Comparison of ENCODE assay signal across 8 cellular contexts in the genomic region with DNA sequence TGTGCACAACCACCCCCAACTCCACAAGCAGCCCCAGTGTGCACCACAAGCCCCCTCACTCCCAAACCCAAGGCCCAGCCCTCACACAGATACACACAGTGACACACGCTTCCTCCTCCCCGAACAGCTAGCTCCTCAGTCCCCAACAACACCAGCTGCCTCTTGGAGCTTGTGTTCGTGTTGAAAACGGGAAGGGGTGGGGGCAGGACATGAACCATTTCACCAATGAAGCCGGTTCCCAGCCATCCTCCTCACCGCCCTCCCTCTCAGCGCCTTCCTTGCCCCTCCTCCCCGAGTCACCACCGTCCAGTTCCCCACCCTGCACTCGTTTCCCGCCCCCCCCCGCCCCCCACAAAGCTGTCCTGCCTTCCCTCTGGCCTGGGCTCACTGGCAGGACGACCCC. TPM values are rescaled to one million over a fixed set of nuclear protein-coding genes. Genes with fewer than 3 reads are reported as not detected.
DNase-seq lines count a peak whose midpoint lies in the region; ATAC-seq and TF ChIP-seq lines count a peak whose summit lies in the region.

No MANE protein-coding gene starts in this region.

- peak overlapping the region; percentile 79 for H3K4me3 Mint-ChIP-seq in activated CD4-positive, alpha-beta T cell treated with anti-CD3 and anti-CD28 coated beads, Interleukin-2, amount 10 ng/mL, durations not matched to agents 24 days and 14 days
- H3K4me3 Mint-ChIP-seq in activated naive CD8-positive, alpha-beta T cell, result peak overlapping the region; percentile 63

- intact Hi-C loops in activated CD4-positive, alpha-beta T cell treated with anti-CD3 and anti-CD28 coated beads, Interleukin-2, amount 10 ng/mL, durations not matched to agents 24 days and 14 days (cut with micrococcal nuclease), result no loop called here

- no peaks in the 10 kb centered on the region for H3K9me3 ChIP-seq in cardiac muscle cell (ENCODE audit: low read depth)
- no peaks in the 10 kb centered on the region for H3K9me3 ChIP-seq in osteoblast (ENCODE audit: low read depth, low read length)

- peaks cover 23% of the 10 kb centered on the region for H3K4me1 Mint-ChIP-seq in activated CD4-positive, alpha-beta T cell treated with anti-CD3 and anti-CD28 coated beads, Interleukin-2, amount 10 ng/mL, durations not matched to agents 24 days and 14 days
- peaks cover 13% of the 10 kb centered on the region for H3K4me1 Mint-ChIP-seq in activated naive CD8-positive, alpha-beta T cell (ENCODE audit: low read depth)

- H3K27ac Mint-ChIP-seq in activated CD4-positive, alpha-beta T cell treated with anti-CD3 and anti-CD28 coated beads, Interleukin-2, amount 10 ng/mL, durations not matched to agents 24 days and 14 days, result peak overlapping the region; percentile 78
- no peak overlapping the region for H3K27ac Mint-ChIP-seq in activated naive CD8-positive, alpha-beta T cell

- no peaks in the 10 kb centered on the region for H3K27me3 ChIP-seq in cardiac muscle cell
- H3K27me3 ChIP-seq in osteoblast (ENCODE audit: insufficient read depth, low read length), result peaks cover 9% of the 10 kb centered on the region

- peak overlapping the region; percentile 70 for H3K27ac ChIP-seq in cardiac muscle cell
- H3K27ac ChIP-seq in osteoblast (ENCODE audit: low read depth, low read length), result no peak overlapping the region

- H3K27me3 Mint-ChIP-seq in activated CD4-positive, alpha-beta T cell treated with anti-CD3 and anti-CD28 coated beads, Interleukin-2, amount 10 ng/mL, durations not matched to agents 24 days and 14 days, result peaks cover 29% of the 10 kb centered on the region
- peaks cover 20% of the 10 kb centered on the region for H3K27me3 Mint-ChIP-seq in activated naive CD8-positive, alpha-beta T cell

- H3K4me3 ChIP-seq in cardiac muscle cell (peak overlapping the region; percentile 47), osteoblast (ENCODE audit: insufficient read depth, low read length) (peak overlapping the region; percentile 65)

- H4K20me1 ChIP-seq in osteoblast (ENCODE audit: insufficient read depth, low read length), result peaks cover 9% of the 10 kb centered on the region

- no peaks in the 10 kb centered on the region for H3K79me2 ChIP-seq in osteoblast (ENCODE audit: insufficient read depth, low read length)

- peak overlapping the region; percentile 73 for H3K4me2 ChIP-seq in osteoblast (ENCODE audit: insufficient read depth, low read length)

- no peaks in the 10 kb centered on the region for H3K36me3 ChIP-seq in cardiac muscle cell
- no peaks in the 10 kb centered on the region for H3K36me3 ChIP-seq in osteoblast (ENCODE audit: insufficient read depth, low read length)

- no peak for ATAC-seq in HG02678 (IDR thresholded peaks at IDR 0.05; ENCODE audit: unreplicated experiment)

- peaks cover 27% of the 10 kb centered on the region for H3K4me1 ChIP-seq in cardiac muscle cell (ENCODE audit: low read depth)
- peaks cover 10% of the 10 kb centered on the region for H3K4me1 ChIP-seq in osteoblast (ENCODE audit: insufficient read depth, low read length)

- peaks cover 41% of the 10 kb centered on the region for H3K36me3 Mint-ChIP-seq in activated CD4-positive, alpha-beta T cell treated with anti-CD3 and anti-CD28 coated beads, Interleukin-2, amount 10 ng/mL, durations not matched to agents 24 days and 14 days (ENCODE audit: low read depth)
- no peaks in the 10 kb centered on the region for H3K36me3 Mint-ChIP-seq in activated naive CD8-positive, alpha-beta T cell

- TF ChIP-seq CTCF in cardiac muscle cell (IDR thresholded peaks at IDR 0.05; ENCODE audit: low read depth, low read length) (no peak), osteoblast (IDR thresholded peaks at IDR 0.05; ENCODE audit: extremely low read depth, low read depth, low read length) (no peak)

- no peaks in the 10 kb centered on the region for H3K9me3 Mint-ChIP-seq in activated CD4-positive, alpha-beta T cell treated with anti-CD3 and anti-CD28 coated beads, Interleukin-2, amount 10 ng/mL, durations not matched to agents 24 days and 14 days
- no peaks in the 10 kb centered on the region for H3K9me3 Mint-ChIP-seq in activated naive CD8-positive, alpha-beta T cell (ENCODE audit: low read depth)

- no peak overlapping the region for H2AFZ ChIP-seq in osteoblast (ENCODE audit: low read length)

- peak; percentile 78 for DNase-seq in activated CD4-positive, alpha-beta T cell treated with anti-CD3 and anti-CD28 coated beads, Interleukin-2, amount 10 ng/mL, durations not matched to agents 24 days and 14 days
- DNase-seq in activated CD4-positive, alpha-beta T cell treated with anti-CD3 and anti-CD28 coated beads, Interleukin-2, amount 50 U/mL, for 4 hours, result no peak
- DNase-seq in NCI-H2171 treated with DMSO at 0.1 percent for 48 hours (lab: John Stamatoyannopoulos, UW) (peak; percentile 100), cardiac muscle cell (ENCODE audit: low read depth in 1 of 2, low spot score in 1 of 2) (peak; percentile 86 to 89), osteoblast (ENCODE audit: insufficient read length, low spot score, missing footprints) (peak; percentile 96), GOT3 (lab: John Stamatoyannopoulos, UW) (no peak)

RNA-seq across cellular contexts. Expression of gene GPR162, which starts 0.3 kb away (rescaled TPM):
- 0.21 and 0.43 TPM in 2 replicates for total RNA-seq in activated CD4-positive, alpha-beta T cell treated with anti-CD3 and anti-CD28 coated beads, Interleukin-2, amount 10 ng/mL, durations not matched to agents 24 days and 14 days
- total RNA-seq in cardiac muscle cell, result 41.1 and 51.0 TPM in 2 replicates
- 29.2 and 38.6 TPM in 2 replicates for polyA plus RNA-seq in cardiac muscle cell
- total RNA-seq in osteoblast, result 1.4 and 5.0 TPM in 2 replicates

RNA-seq across cellular contexts. Expression of gene P3H3, which starts 6.9 kb away (rescaled TPM):
- total RNA-seq in activated CD4-positive, alpha-beta T cell treated with anti-CD3 and anti-CD28 coated beads, Interleukin-2, amount 10 ng/mL, durations not matched to agents 24 days and 14 days, result 4.1 and 4.7 TPM in 2 replicates
- total RNA-seq in cardiac muscle cell (11.6 and 19.7 TPM in 2 replicates), osteoblast (108 and 130 TPM in 2 replicates)
- 13.7 and 18.2 TPM in 2 replicates for polyA plus RNA-seq in cardiac muscle cell

RNA-seq across cellular contexts. Expression of gene GNB3, which starts 19.5 kb away (rescaled TPM):
- total RNA-seq in activated CD4-positive, alpha-beta T cell treated with anti-CD3 and anti-CD28 coated beads, Interleukin-2, amount 10 ng/mL, durations not matched to agents 24 days and 14 days, result 1.6 and 1.7 TPM in 2 replicates
- 3.0 and 5.2 TPM in 2 replicates for total RNA-seq in cardiac muscle cell
- polyA plus RNA-seq in cardiac muscle cell, result 1.7 and 2.1 TPM in 2 replicates
- total RNA-seq in osteoblast, result 1.4 and 2.7 TPM in 2 replicates

RNA-seq across cellular contexts. Expression of gene CDCA3, which starts 29.8 kb away (rescaled TPM):
- total RNA-seq in activated CD4-positive, alpha-beta T cell treated with anti-CD3 and anti-CD28 coated beads, Interleukin-2, amount 10 ng/mL, durations not matched to agents 24 days and 14 days, result 32.6 and 33.7 TPM in 2 replicates
- total RNA-seq in cardiac muscle cell (11.5 and 42.8 TPM in 2 replicates), osteoblast (4.0 and 5.0 TPM in 2 replicates)
- polyA plus RNA-seq in cardiac muscle cell, result 10.4 and 84.9 TPM in 2 replicates

RNA-seq across cellular contexts. Expression of gene USP5, which starts 30.7 kb away (rescaled TPM):
- 121 TPM in 2 replicates for total RNA-seq in activated CD4-positive, alpha-beta T cell treated with anti-CD3 and anti-CD28 coated beads, Interleukin-2, amount 10 ng/mL, durations not matched to agents 24 days and 14 days
- total RNA-seq in cardiac muscle cell (145 and 150 TPM in 2 replicates), osteoblast (65.7 and 77.1 TPM in 2 replicates)
- 156 TPM in 2 replicates for polyA plus RNA-seq in cardiac muscle cell

Comparison
In these comparisons a context has a peak if more than half of its experiments do, and no peak if none do; other contexts are left out.
1. DNase-seq: peak in activated CD4-positive, alpha-beta T cell treated with anti-CD3 and anti-CD28 coated beads, Interleukin-2, amount 10 ng/mL, durations not matched to agents 24 days and 14 days (single experiment), NCI-H2171 treated with DMSO at 0.1 percent for 48 hours (single experiment), cardiac muscle cell (2 of 2) and osteoblast (single experiment); none in activated CD4-positive, alpha-beta T cell treated with anti-CD3 and anti-CD28 coated beads, Interleukin-2, amount 50 U/mL, for 4 hours (0 of 2) and GOT3 (single experiment).